In genomic region chr17:79990704-79991103, GRCh38 we compare ENCODE assay signal across 1 cellular context.
TF ChIP-seq lines count a peak whose summit lies in the region.

No MANE protein-coding gene starts in this region.

TF ChIP-seq in SK-N-SH, 30 proteins besides CTCF, POLR2A, EP300 and RAD21:
- TF ChIP-seq TCF12 (IDR thresholded peaks at IDR 0.05): no peak
- no peak for TF ChIP-seq RCOR1 (IDR thresholded peaks at IDR 0.05; ENCODE audit: low read length)
- TF ChIP-seq RFX5 (IDR thresholded peaks at IDR 0.05; ENCODE audit: low read length): no peak
- TF ChIP-seq YY1 (IDR thresholded peaks at IDR 0.05; ENCODE audit: low read depth): no peak
- TF ChIP-seq SMC3 (IDR thresholded peaks at IDR 0.05; ENCODE audit: low read depth, low read length): no peak
- TF ChIP-seq POLR2AphosphoS5 (IDR thresholded peaks at IDR 0.05; ENCODE audit: low read depth, low read length): no peak
- TF ChIP-seq USF2 (IDR thresholded peaks at IDR 0.05; ENCODE audit: borderline replicate concordance, low read depth, low read length): no peak
- TF ChIP-seq ZBTB33 (IDR thresholded peaks at IDR 0.05; ENCODE audit: borderline replicate concordance, low read depth): no peak
- TF ChIP-seq MEF2A (IDR thresholded peaks at IDR 0.05; ENCODE audit: borderline replicate concordance, low read depth): no peak
- TF ChIP-seq PBX3 (IDR thresholded peaks at IDR 0.05): no peak
- no peak for TF ChIP-seq SIN3A (IDR thresholded peaks at IDR 0.05; ENCODE audit: borderline replicate concordance, low read depth, low read length)
- no peak for TF ChIP-seq GABPA (IDR thresholded peaks at IDR 0.05; ENCODE audit: low read depth)
